22 cellular contexts compared by ENCODE assay signal in genomic region chr4:31417051-31417450, GRCh38.
"Had no signal": no experiment of that assay in that cellular context is flagged by ENCODE, and none has a peak within 500 bp of the region (broad histone marks: within the 10 kb centered on the region; RNA-seq: fewer than 3 reads in every experiment).

No MANE protein-coding gene starts in this region.

- ATAC-seq: HepG2, Right ventricle myocardium inferior, SK-N-SH treated with all-trans-retinoic acid at 6 μM for 48 hours had no signal

- H3K4me1 ChIP-seq: Peyer's patch, SJCRH30 had no signal

- H3K36me3 ChIP-seq: MG63, Peyer's patch, SJCRH30 had no signal

- H3K9me3 ChIP-seq: MG63, Peyer's patch, SJCRH30 had no signal

- H3K4me2 ChIP-seq: PC-9 had no signal

- H3K27ac ChIP-seq: PC-9, Peyer's patch, SJCRH30 had no signal

- H3K4me3 ChIP-seq: MG63, PC-9, Peyer's patch, SJCRH30 had no signal

- H3K27me3 ChIP-seq: MG63, Peyer's patch, SJCRH30 had no signal

- DNase-seq: IMR-90; Karpas-422; KG1; MG63; NCI-H1092 treated with DMSO at 0.1 percent for 48 hours; NCI-H1417; NCI-H1436 treated with DMSO at 0.1 percent for 48 hours; NCI-H1694; NCI-H187 treated with DMSO at 0.1 percent for 48 hours; NCI-H2029 treated with DMSO at 0.1 percent for 48 hours; NCI-H2171 treated with DMSO at 0.1 percent for 48 hours; NCI-H446 treated with DMSO at 0.1 percent for 48 hours; NCI-H510A treated with DMSO at 0.1 percent for 48 hours; NCI-H526; NK-92 treated with Interleukin-12 subunit alpha and Interleukin-12 subunit beta, amount 100 ng/mL, for 24 hours; PC-9; Peyer's patch; SHP77 treated with DMSO at 0.1 percent for 48 hours; SJCRH30 had no signal

- H2AFZ ChIP-seq: PC-9 had no signal
